8 cellular contexts compared by ENCODE assay signal in genomic region chr15:31439328-31439727, GRCh38.
DNase-seq lines count a peak whose midpoint lies in the region; ATAC-seq and TF ChIP-seq lines count a peak whose summit lies in the region.

No MANE protein-coding gene starts in this region.

- H3K36me3 ChIP-seq in H7 (replicated peaks; ENCODE audit: control insufficient read depth, insufficient read depth, low read length) = no peaks in the 10 kb centered on the region
- no peaks in the 10 kb centered on the region for H3K36me3 ChIP-seq in left lung

- no peak overlapping the region for H3K4me3 Mint-ChIP-seq in WTC11

- H3K4me3 ChIP-seq in H7 (ENCODE audit: insufficient read depth, low read depth, low read length) (no peak overlapping the region), left lung (no peak overlapping the region)

- peaks cover 22% of the 10 kb centered on the region for H3K27me3 Mint-ChIP-seq in WTC11 (ENCODE audit: low read depth)

- TF ChIP-seq CTCF in WTC11 (IDR thresholded peaks at IDR 0.05) (no peak; the same call in 1 of the 2 replicates), left lung (IDR thresholded peaks at IDR 0.05) (peak in 1 of 2 donors; percentile 34)

- H3K27me3 ChIP-seq in H7 (ENCODE audit: control insufficient read depth, insufficient read depth, low read length) (peaks cover 8% of the 10 kb centered on the region), left lung (no peaks in the 10 kb centered on the region)

- no peak overlapping the region for H3K27ac Mint-ChIP-seq in WTC11

- no peaks in the 10 kb centered on the region for H3K9me3 ChIP-seq in left lung

- no peaks in the 10 kb centered on the region for H3K9me3 Mint-ChIP-seq in WTC11

- POLR2A ChIA-PET in WTC11 (lab: Charles Lee) = no interaction called here

- H3K4me1 ChIP-seq in left lung = peaks cover 17 to 82% of the 10 kb centered on the region in 2 donors

- DNase-seq in CD1c-positive myeloid dendritic cell (ENCODE audit: extremely low spot score) (peak; percentile 50), H7 (peak; percentile 74), WTC11 (ENCODE audit: low spot score) (peak; percentile 48), left lung (no peak), NK-92 (lab: John Stamatoyannopoulos, UW; ENCODE audit: unreplicated experiment) (no peak), NCI-H1048 (lab: John Stamatoyannopoulos, UW) (no peak)

- peaks cover 19% of the 10 kb centered on the region for H3K4me1 Mint-ChIP-seq in WTC11

- CTCF ChIA-PET in WTC11 (lab: Charles Lee) = interaction anchor here (0.9 to 8.3 kb wide), 5 partner anchors 19 to 239 kb away, joined by 3 to 99 read pairs (median 4); no protein-coding TSS in a partner anchor

- peak overlapping the region in 1 of 2 donors; percentile 24 for H3K27ac ChIP-seq in left lung

- no peaks in the 10 kb centered on the region for H3K36me3 Mint-ChIP-seq in WTC11

- ATAC-seq in WTC11 (peak; percentile 32), left lung (peak; percentile 49), GM21529 (IDR thresholded peaks at IDR 0.05; ENCODE audit: unreplicated experiment) (no peak), esophagus mucosa (no peak)

- intact Hi-C loops in left lung (cut with DNase I) = loop anchor here in 1 of 2 donors (10.0 kb wide), 1 partner anchor 225 kb away; no protein-coding TSS in a partner anchor

TF ChIP-seq in WTC11, 78 proteins besides CTCF, POLR2A, EP300 and RAD21 (continues in another document):
- TF ChIP-seq NFE2L1 (CRISPR knock-in tag; IDR thresholded peaks at IDR 0.05) = no peak
- TF ChIP-seq GRHL2 (CRISPR knock-in tag; IDR thresholded peaks at IDR 0.05; ENCODE audit: insufficient replicate concordance, severe bottlenecking) = no peak
- TF ChIP-seq, protein P1, sequence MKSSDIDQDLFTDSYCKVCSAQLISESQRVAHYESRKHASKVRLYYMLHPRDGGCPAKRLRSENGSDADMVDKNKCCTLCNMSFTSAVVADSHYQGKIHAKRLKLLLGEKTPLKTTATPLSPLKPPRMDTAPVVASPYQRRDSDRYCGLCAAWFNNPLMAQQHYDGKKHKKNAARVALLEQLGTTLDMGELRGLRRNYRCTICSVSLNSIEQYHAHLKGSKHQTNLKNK (CRISPR knock-in tag; IDR thresholded peaks at IDR 0.05) = no peak
- TF ChIP-seq HMGXB4 (CRISPR knock-in tag; IDR thresholded peaks at IDR 0.05) = no peak
- TF ChIP-seq USF2 (CRISPR knock-in tag; IDR thresholded peaks at IDR 0.05) = no peak
- no peak for TF ChIP-seq FOXP4 (CRISPR knock-in tag; IDR thresholded peaks at IDR 0.05)
- TF ChIP-seq ZNF512 (CRISPR knock-in tag; IDR thresholded peaks at IDR 0.05; ENCODE audit: borderline replicate concordance) = no peak
- no peak for TF ChIP-seq ZNF232 (CRISPR knock-in tag; IDR thresholded peaks at IDR 0.05)
- TF ChIP-seq SP1 (CRISPR knock-in tag; conservative IDR thresholded peaks at IDR 0.05) = no peak
- no peak for TF ChIP-seq NR3C1 (CRISPR knock-in tag; conservative IDR thresholded peaks at IDR 0.05; ENCODE audit: low read depth)
- no peak for TF ChIP-seq PRDM15 (CRISPR knock-in tag; IDR thresholded peaks at IDR 0.05)
- no peak for TF ChIP-seq ZNF219 (CRISPR knock-in tag; IDR thresholded peaks at IDR 0.05; ENCODE audit: borderline replicate concordance)
- no peak for TF ChIP-seq ZBTB21 (CRISPR knock-in tag; IDR thresholded peaks at IDR 0.05; ENCODE audit: borderline replicate concordance)

Comparison
In these comparisons a context has a peak if more than half of its experiments do, and no peak if none do; other contexts are left out.
1. DNase-seq: peak in CD1c-positive myeloid dendritic cell (single experiment), H7 (single experiment) and WTC11 (single experiment); none in left lung (0 of 2), NK-92 (single experiment) and NCI-H1048 (single experiment).
2. ATAC-seq: peak in WTC11 (single experiment) and left lung (single experiment); none in GM21529 (single experiment) and esophagus mucosa (single experiment).